In genomic region chr12:100199347-100200136, GRCh38 we compare ENCODE assay signal across 8 cellular contexts. TPM values are rescaled to one million over a fixed set of nuclear protein-coding genes. Genes with fewer than 3 reads are reported as not detected.
DNase-seq lines count a peak whose midpoint lies in the region; ATAC-seq, FAIRE-seq and TF ChIP-seq lines count a peak whose summit lies in the region.

No MANE protein-coding gene starts in this region.

- peaks cover 12% of the 10 kb centered on the region; the same call in 1 of the 2 replicates for H3K4me1 Mint-ChIP-seq in WTC11
- peaks cover 29% of the 10 kb centered on the region for H3K4me1 Mint-ChIP-seq in central memory CD8-positive, alpha-beta T cell

- TF ChIP-seq CTCF in WTC11 (IDR thresholded peaks at IDR 0.05) = no peak
- TF ChIP-seq CTCF in HepG2 (CRISPR knock-in tag; IDR thresholded peaks at IDR 0.05) = no peak; the same call in 1 of the 2 replicates

- ATAC-seq in HG02852 (IDR thresholded peaks at IDR 0.05; ENCODE audit: unreplicated experiment) = peak; percentile 72
- peak; percentile 77 for ATAC-seq in WTC11
- ATAC-seq in central memory CD8-positive, alpha-beta T cell (replicated peaks; ENCODE audit: extremely low read depth, poor library complexity, severe bottlenecking) = peak; percentile 64
- peak; percentile 93 for ATAC-seq in HepG2

- peak overlapping the region; percentile 91; the same call in 1 of the 2 replicates for H3K27ac Mint-ChIP-seq in WTC11
- H3K27ac Mint-ChIP-seq in central memory CD8-positive, alpha-beta T cell (ENCODE audit: low read depth) = peak overlapping the region; percentile 99

- no peaks in the 10 kb centered on the region for H4K20me1 ChIP-seq in HepG2 (ENCODE audit: insufficient read depth, low read length)

- H3K9me3 ChIP-seq in HepG2 (ENCODE audit: low read length) = no peaks in the 10 kb centered on the region

- H3K79me2 ChIP-seq in HepG2 (ENCODE audit: insufficient read depth, low read length) = peaks cover 26% of the 10 kb centered on the region

- H3K4me2 ChIP-seq in HepG2 (ENCODE audit: low read depth, low read length) = peak overlapping the region; percentile 98

- no peaks in the 10 kb centered on the region; a peak in 1 of 5 replicates for H3K27me3 ChIP-seq in HepG2 (ENCODE audit: control insufficient read depth in 1 of 2, insufficient read depth in 2 of 2, low read length in 2 of 2)

- H3K36me3 ChIP-seq in HepG2 (replicated peaks in 1 of 2; ENCODE audit: control insufficient read depth in 1 of 2, insufficient read depth in 2 of 2, low read length in 2 of 2) = no peaks in the 10 kb centered on the region

- TF ChIP-seq RAD21 in HepG2 (CRISPR knock-in tag; IDR thresholded peaks at IDR 0.05) = peak; percentile 50

- in situ Hi-C loops in HepG2 (cut with HindIII; ENCODE audit: extremely low pct_ligation_motif_present, low pct_unique_long_range_greater_than_20kb) = no loop called here

- peak overlapping the region; percentile 81 to 86 (median 84) for H3K4me3 ChIP-seq in HepG2 (replicated peaks in 1 of 3; ENCODE audit: insufficient read depth in 1 of 3, low read depth in 2 of 3, low read length in 3 of 3)

- H3K4me1 ChIP-seq in HepG2 (ENCODE audit: insufficient read depth, low read length) = peaks cover 37% of the 10 kb centered on the region

- peak overlapping the region; percentile 99 for H3K4me3 Mint-ChIP-seq in WTC11
- H3K4me3 Mint-ChIP-seq in central memory CD8-positive, alpha-beta T cell = peak overlapping the region; percentile 94

- peak overlapping the region; percentile 81 for H3K9ac ChIP-seq in HepG2 (ENCODE audit: insufficient read depth, low read depth, low read length)

- DNase-seq in NCI-H2227 (lab: John Stamatoyannopoulos, UW; ENCODE audit: unreplicated experiment) = peak; percentile 73
- DNase-seq in NCI-H2227 treated with DMSO at 0.1 percent for 48 hours (lab: John Stamatoyannopoulos, UW) = no peak
- peak; percentile 55 for DNase-seq in NCI-H1417 treated with DMSO at 0.1 percent for 48 hours (lab: John Stamatoyannopoulos, UW)
- DNase-seq in WTC11 (ENCODE audit: low spot score) = peak; percentile 89
- peak; percentile 59 to 62 for DNase-seq in central memory CD8-positive, alpha-beta T cell (ENCODE audit: low spot score in 2 of 2)
- peak; percentile 73 for DNase-seq in HepG2 (ENCODE audit: low spot score)
- DNase-seq in stimulated activated CD4-positive, alpha-beta T cell treated with anti-CD3 and anti-CD28 coated beads, Interleukin-4, amount 100 ng/mL, for 4 hours = peak; percentile 64 to 67

- peak overlapping the region; percentile 48 for H2AFZ ChIP-seq in HepG2 (ENCODE audit: low read length)

- no TSS peak for BruUV-seq in HepG2 (replicated peaks; lab: Mats Ljungman, UMichigan)

- CTCF ChIA-PET in WTC11 (lab: Charles Lee) (interaction anchor here (1.8 to 2.5 kb wide), 2 partner anchors 36 to 45 kb away, joined by 8 to 23 read pairs; no protein-coding TSS in a partner anchor), HepG2 (lab: Yijun Ruan, JAX; ENCODE audit: low intra/inter-chr PET ratio, low total read pairs) (no interaction called here)

- H3K27me3 Mint-ChIP-seq in WTC11 (ENCODE audit: low read depth) = no peaks in the 10 kb centered on the region
- H3K27me3 Mint-ChIP-seq in central memory CD8-positive, alpha-beta T cell = no peaks in the 10 kb centered on the region

- H3K27ac ChIP-seq in HepG2 (ENCODE audit: extremely low read length, insufficient read depth, low read length) = peak overlapping the region; percentile 84

- no peak for FAIRE-seq in HepG2 (lab: Jason Lieb, UNC)

- H3K36me3 Mint-ChIP-seq in WTC11 = peaks cover 12% of the 10 kb centered on the region
- peaks cover 25% of the 10 kb centered on the region for H3K36me3 Mint-ChIP-seq in central memory CD8-positive, alpha-beta T cell (ENCODE audit: insufficient read depth)

- no peak for TF ChIP-seq EP300 in HepG2 (IDR thresholded peaks at IDR 0.05; ENCODE audit: low read depth in 2 of 2, low read length in 2 of 2)
- no peak for TF ChIP-seq EP300 in HepG2 (CRISPR knock-in tag; IDR thresholded peaks at IDR 0.05; ENCODE audit: borderline replicate concordance)

- POLR2A ChIA-PET in WTC11 (lab: Charles Lee) (interaction anchor here (0.5 to 1.6 kb wide), 3 partner anchors 36 to 506 kb away, joined by 4 to 5 read pairs (median 5); no protein-coding TSS in a partner anchor), HepG2 (lab: Yijun Ruan, JAX) (interaction anchor here (1.4 to 1.8 kb wide), 2 partner anchors 13 to 45 kb away, joined by 4 to 6 read pairs; no protein-coding TSS in a partner anchor)

- 1% methylated on average over 36 of the region's 78 CpGs for WGBS in HepG2 (ENCODE audit: low lambda C conversion rate)

- no peaks in the 10 kb centered on the region for H3K9me3 Mint-ChIP-seq in WTC11
- H3K9me3 Mint-ChIP-seq in central memory CD8-positive, alpha-beta T cell = no peaks in the 10 kb centered on the region

- peak in 1 of 2 experiments; percentile 29; a peak in 1 of 4 replicates for TF ChIP-seq POLR2A in HepG2 (IDR thresholded peaks at IDR 0.05; ENCODE audit: insufficient read depth in 1 of 2, low read depth in 2 of 2, low read length in 2 of 2)

- intact Hi-C loops in HepG2 (cut with micrococcal nuclease; ENCODE audit: unreplicated experiment) = loop anchor here (1.0 to 5.0 kb wide), 4 partner anchors 15 to 68 kb away; partner anchors contain the start of genes BLTP3B, DEPDC4 and SCYL2

TF ChIP-seq in WTC11, 78 proteins besides CTCF, POLR2A, EP300 and RAD21 (continues in another document):
- no peak for TF ChIP-seq TEAD1 (CRISPR knock-in tag; IDR thresholded peaks at IDR 0.05)
- 0 out of 2 replicates have a peak, but pooled peaks have one; percentile 27 for TF ChIP-seq TEAD4 (CRISPR knock-in tag; IDR thresholded peaks at IDR 0.05)

TF ChIP-seq in HepG2, 621 proteins besides CTCF, POLR2A, EP300 and RAD21 (continues in another document):
- TF ChIP-seq ZNF33A (CRISPR knock-in tag; IDR thresholded peaks at IDR 0.05; ENCODE audit: borderline replicate concordance) = no peak
- peak; percentile 67 for TF ChIP-seq TAF15 (IDR thresholded peaks at IDR 0.05; ENCODE audit: low read depth, low read length, poor library complexity, severe bottlenecking)

RNA-seq across cellular contexts. Expression of gene ACTR6, which starts 1.1 kb away (rescaled TPM):
- total RNA-seq in WTC11 (2021) = 34.7 to 37.6 TPM (median 36.1 TPM) in 3 replicates
- 22.4 and 37.8 TPM in 2 replicates for total RNA-seq in HepG2 (2016; rRNA removed; fragmentation: Illumina TruSeq; extraction: Trizol)
- 2.9 and 3.8 TPM in 2 replicates for total RNA-seq in HepG2 (2016; cell fraction: cytosol; rRNA removed; fragmentation: Illumina TruSeq; extraction: Trizol; ENCODE audit: low read depth)
- total RNA-seq in HepG2 (2016; cell fraction: insoluble cytoplasmic fraction; rRNA removed; fragmentation: Illumina TruSeq; extraction: Trizol) = 24.5 and 40.5 TPM in 2 replicates
- 4.5 and 7.5 TPM in 2 replicates for total RNA-seq in HepG2 (2016; cell fraction: membrane; rRNA removed; fragmentation: Illumina TruSeq; extraction: Trizol)
- total RNA-seq in HepG2 (2016; cell fraction: nucleus; rRNA removed; fragmentation: Illumina TruSeq; extraction: Trizol) = 15.4 and 16.8 TPM in 2 replicates
- 7.6 and 12.9 TPM in 2 replicates for polyA plus RNA-seq in HepG2 (2011; rRNA removed)
- 8.2 and 8.8 TPM in 2 replicates for polyA plus RNA-seq in HepG2 (2011; cell fraction: cytosol; rRNA removed)
- polyA plus RNA-seq in HepG2 (2011; cell fraction: nucleus; rRNA removed) = 7.1 and 8.9 TPM in 2 replicates
- polyA plus RNA-seq in HepG2 (2012) = 11.1 and 26.5 TPM in 2 replicates
- 1.9 and 2.1 TPM in 2 replicates for polyA plus RNA-seq in HepG2 (2016; cell fraction: cytosol; fragmentation: Illumina TruSeq; extraction: Trizol; ENCODE audit: low read depth)
- 27.7 and 30.4 TPM in 2 replicates for polyA plus RNA-seq in HepG2 (2016; cell fraction: insoluble cytoplasmic fraction; fragmentation: Illumina TruSeq; extraction: Trizol; ENCODE audit: low read depth)
- 3.2 and 3.7 TPM in 2 replicates for polyA plus RNA-seq in HepG2 (2016; cell fraction: membrane; fragmentation: Illumina TruSeq; extraction: Trizol; ENCODE audit: low read depth)
- 13.9 and 18.1 TPM in 2 replicates for polyA plus RNA-seq in HepG2 (2016; cell fraction: nucleus; fragmentation: Illumina TruSeq; extraction: Trizol; ENCODE audit: insufficient read depth, low read depth)
- polyA minus RNA-seq in HepG2 (2011; rRNA and poly(A)+ RNA removed; ENCODE audit: low replicate concordance) = 1.8 and 6.6 TPM in 2 replicates
- polyA minus RNA-seq in HepG2 (2011; cell fraction: cytosol; rRNA and poly(A)+ RNA removed) = 4.1 and 7.1 TPM in 2 replicates
- 18.9 and 28.3 TPM in 2 replicates for polyA minus RNA-seq in HepG2 (2011; cell fraction: nucleus; rRNA and poly(A)+ RNA removed)

RNA-seq across cellular contexts. Expression of gene BLTP3B, which starts 56.9 kb away (rescaled TPM):
- total RNA-seq in WTC11 (2021) = 21.4 to 23.8 TPM (median 22.4 TPM) in 3 replicates
- total RNA-seq in HepG2 (2016; rRNA removed; fragmentation: Illumina TruSeq; extraction: Trizol) = 24.4 and 35.3 TPM in 2 replicates
- 6.4 and 8.3 TPM in 2 replicates for total RNA-seq in HepG2 (2016; cell fraction: cytosol; rRNA removed; fragmentation: Illumina TruSeq; extraction: Trizol; ENCODE audit: low read depth)
- 24.0 and 39.1 TPM in 2 replicates for total RNA-seq in HepG2 (2016; cell fraction: insoluble cytoplasmic fraction; rRNA removed; fragmentation: Illumina TruSeq; extraction: Trizol)
- 17.5 and 20.1 TPM in 2 replicates for total RNA-seq in HepG2 (2016; cell fraction: membrane; rRNA removed; fragmentation: Illumina TruSeq; extraction: Trizol)
- total RNA-seq in HepG2 (2016; cell fraction: nucleus; rRNA removed; fragmentation: Illumina TruSeq; extraction: Trizol) = 25.8 and 34.2 TPM in 2 replicates
- polyA plus RNA-seq in HepG2 (2011; rRNA removed) = 10.8 and 15.6 TPM in 2 replicates
- 5.5 and 9.7 TPM in 2 replicates for polyA plus RNA-seq in HepG2 (2011; cell fraction: cytosol; rRNA removed)
- polyA plus RNA-seq in HepG2 (2011; cell fraction: nucleus; rRNA removed) = 3.1 and 4.8 TPM in 2 replicates
- 8.8 and 14.0 TPM in 2 replicates for polyA plus RNA-seq in HepG2 (2012)
- 2.1 and 2.2 TPM in 2 replicates for polyA plus RNA-seq in HepG2 (2016; cell fraction: cytosol; fragmentation: Illumina TruSeq; extraction: Trizol; ENCODE audit: low read depth)
- 20.4 and 22.1 TPM in 2 replicates for polyA plus RNA-seq in HepG2 (2016; cell fraction: insoluble cytoplasmic fraction; fragmentation: Illumina TruSeq; extraction: Trizol; ENCODE audit: low read depth)
- polyA plus RNA-seq in HepG2 (2016; cell fraction: membrane; fragmentation: Illumina TruSeq; extraction: Trizol; ENCODE audit: low read depth) = 6.4 and 7.6 TPM in 2 replicates
- polyA plus RNA-seq in HepG2 (2016; cell fraction: nucleus; fragmentation: Illumina TruSeq; extraction: Trizol; ENCODE audit: insufficient read depth, low read depth) = 12.8 and 14.3 TPM in 2 replicates
- 7.8 and 20.8 TPM in 2 replicates for polyA minus RNA-seq in HepG2 (2011; rRNA and poly(A)+ RNA removed; ENCODE audit: low replicate concordance)
- polyA minus RNA-seq in HepG2 (2011; cell fraction: cytosol; rRNA and poly(A)+ RNA removed) = 21.3 and 23.3 TPM in 2 replicates
- polyA minus RNA-seq in HepG2 (2011; cell fraction: nucleus; rRNA and poly(A)+ RNA removed) = 37.6 and 42.9 TPM in 2 replicates
